ENCODE assay signal across 25 cellular contexts in genomic region chr3:176522436-176522835, GRCh38.
"Had no signal": no experiment of that assay in that cellular context is flagged by ENCODE, and none has a peak within 500 bp of the region (broad histone marks: within the 10 kb centered on the region; RNA-seq: fewer than 3 reads in every experiment).

No MANE protein-coding gene starts in this region.

- H3K4me1 Mint-ChIP-seq: activated CD4-positive, alpha-beta memory T cell treated with anti-CD3 and anti-CD28 coated beads, Interleukin-2, amount 10 ng/mL, durations not matched to agents 7 days and 5 days; activated CD8-positive, alpha-beta memory T cell treated with anti-CD3 and anti-CD28 coated beads, Interleukin-2, amount 10 ng/mL, durations not matched to agents 7 days and 5 days; activated naive CD4-positive, alpha-beta T cell treated with anti-CD3 and anti-CD28 coated beads, Interleukin-2, amount 10 ng/mL, durations not matched to agents 7 days and 5 days; activated naive CD8-positive, alpha-beta T cell treated with anti-CD3 and anti-CD28 coated beads, Interleukin-2, amount 50 U/mL, for 24 hours; brain had no signal

- DNase-seq: activated CD4-positive, alpha-beta memory T cell treated with anti-CD3 and anti-CD28 coated beads, Interleukin-2, amount 10 ng/mL, durations not matched to agents 7 days and 5 days; activated CD4-positive, alpha-beta T cell treated with anti-CD3 and anti-CD28 coated beads for 4 hours; activated CD8-positive, alpha-beta memory T cell treated with anti-CD3 and anti-CD28 coated beads for 24 hours; activated CD8-positive, alpha-beta memory T cell treated with anti-CD3 and anti-CD28 coated beads, Interleukin-2, amount 10 ng/mL, durations not matched to agents 7 days and 5 days; activated CD8-positive, alpha-beta memory T cell treated with anti-CD3 and anti-CD28 coated beads, Interleukin-2, amount 50 U/mL, for 48 hours; activated naive CD4-positive, alpha-beta T cell treated with anti-CD3 and anti-CD28 coated beads, Interleukin-2, amount 10 ng/mL, durations not matched to agents 7 days and 5 days; activated naive CD8-positive, alpha-beta T cell treated with anti-CD3 and anti-CD28 coated beads, Interleukin-2, amount 50 U/mL, for 24 hours; activated T-cell treated with anti-CD3 and anti-CD28 coated beads, Interleukin-2, amount 50 U/mL, for 1 hour; anterior cingulate cortex; caudate nucleus; cerebellar nuclear complex; NCI-H1092 treated with DMSO at 0.1 percent for 48 hours; NCI-H1417 treated with DMSO at 0.1 percent for 48 hours; NCI-H187 treated with DMSO at 0.1 percent for 48 hours; NCI-H226; NCI-H446 treated with DMSO at 0.1 percent for 48 hours; SHP77; SK-N-SH had no signal

- H3K4me3 Mint-ChIP-seq: activated CD4-positive, alpha-beta memory T cell treated with anti-CD3 and anti-CD28 coated beads, Interleukin-2, amount 10 ng/mL, durations not matched to agents 7 days and 5 days; activated CD8-positive, alpha-beta memory T cell treated with anti-CD3 and anti-CD28 coated beads, Interleukin-2, amount 10 ng/mL, durations not matched to agents 7 days and 5 days; activated naive CD4-positive, alpha-beta T cell treated with anti-CD3 and anti-CD28 coated beads, Interleukin-2, amount 10 ng/mL, durations not matched to agents 7 days and 5 days; activated naive CD8-positive, alpha-beta T cell; activated naive CD8-positive, alpha-beta T cell treated with anti-CD3 and anti-CD28 coated beads, Interleukin-2, amount 50 U/mL, for 24 hours; brain; T-helper 1 cell treated with Interleukin-12 subunit alpha and Interleukin-12 subunit beta and Interleukin-4 antibody, amounts not matched to agents 30 μg/mL and 1 μg/mL, for 36 hours; T-helper 2 cell treated with Interferon-gamma antibody and Interleukin-4, amounts not matched to agents 5 μg/mL and 100 μg/mL, for 36 hours had no signal

- H3K9ac ChIP-seq: SK-N-SH had no signal

- H3K9me3 Mint-ChIP-seq: activated CD4-positive, alpha-beta memory T cell treated with anti-CD3 and anti-CD28 coated beads, Interleukin-2, amount 10 ng/mL, durations not matched to agents 7 days and 5 days; T-helper 1 cell treated with Interleukin-12 subunit alpha and Interleukin-12 subunit beta and Interleukin-4 antibody, amounts not matched to agents 30 μg/mL and 1 μg/mL, for 36 hours had no signal

- H3K27me3 ChIP-seq: SJSA1 had no signal

- H3K4me3 ChIP-seq: SJSA1 had no signal

- H3K27ac Mint-ChIP-seq: activated CD4-positive, alpha-beta memory T cell treated with anti-CD3 and anti-CD28 coated beads, Interleukin-2, amount 10 ng/mL, durations not matched to agents 7 days and 5 days; activated CD8-positive, alpha-beta memory T cell treated with anti-CD3 and anti-CD28 coated beads, Interleukin-2, amount 10 ng/mL, durations not matched to agents 7 days and 5 days; activated naive CD4-positive, alpha-beta T cell treated with anti-CD3 and anti-CD28 coated beads, Interleukin-2, amount 10 ng/mL, durations not matched to agents 7 days and 5 days; activated naive CD8-positive, alpha-beta T cell; activated naive CD8-positive, alpha-beta T cell treated with anti-CD3 and anti-CD28 coated beads, Interleukin-2, amount 50 U/mL, for 24 hours; brain; T-helper 1 cell treated with Interleukin-12 subunit alpha and Interleukin-12 subunit beta and Interleukin-4 antibody, amounts not matched to agents 30 μg/mL and 1 μg/mL, for 36 hours; T-helper 2 cell treated with Interferon-gamma antibody and Interleukin-4, amounts not matched to agents 5 μg/mL and 100 μg/mL, for 36 hours had no signal

- H3K36me3 Mint-ChIP-seq: activated CD8-positive, alpha-beta memory T cell treated with anti-CD3 and anti-CD28 coated beads, Interleukin-2, amount 10 ng/mL, durations not matched to agents 7 days and 5 days; activated naive CD4-positive, alpha-beta T cell treated with anti-CD3 and anti-CD28 coated beads, Interleukin-2, amount 10 ng/mL, durations not matched to agents 7 days and 5 days; activated naive CD8-positive, alpha-beta T cell; brain had no signal

- H3K4me1 ChIP-seq: SJSA1 had no signal

- H3K4me2 ChIP-seq: SK-N-SH had no signal

- H3K27me3 Mint-ChIP-seq: activated CD4-positive, alpha-beta memory T cell treated with anti-CD3 and anti-CD28 coated beads, Interleukin-2, amount 10 ng/mL, durations not matched to agents 7 days and 5 days; activated CD8-positive, alpha-beta memory T cell treated with anti-CD3 and anti-CD28 coated beads, Interleukin-2, amount 10 ng/mL, durations not matched to agents 7 days and 5 days; activated naive CD4-positive, alpha-beta T cell treated with anti-CD3 and anti-CD28 coated beads, Interleukin-2, amount 10 ng/mL, durations not matched to agents 7 days and 5 days; activated naive CD8-positive, alpha-beta T cell; activated naive CD8-positive, alpha-beta T cell treated with anti-CD3 and anti-CD28 coated beads, Interleukin-2, amount 50 U/mL, for 24 hours; brain had no signal

- H3K27ac ChIP-seq: SJSA1 had no signal

- H3K9me3 ChIP-seq: SJSA1, SK-N-SH had no signal

- ATAC-seq: activated CD4-positive, CD25-positive, alpha-beta regulatory T cell treated with anti-CD3 and anti-CD28 coated beads, Interleukin-2, amount 50 U/mL, for 24 hours; activated CD8-positive, alpha-beta memory T cell treated with anti-CD3 and anti-CD28 coated beads, Interleukin-2, amount 10 ng/mL, durations not matched to agents 7 days and 5 days; activated naive CD8-positive, alpha-beta T cell treated with anti-CD3 and anti-CD28 coated beads, Interleukin-2, amount 50 U/mL, for 24 hours; Panc1 had no signal

- H3K36me3 ChIP-seq: SJSA1 had no signal
